In genomic region chr2:87470381-87471380, GRCh38 we compare ENCODE assay signal across 8 cellular contexts.
DNase-seq lines count a peak whose midpoint lies in the region; ATAC-seq and TF ChIP-seq lines count a peak whose summit lies in the region.
"Not testable (repeated sequence)": the region's sequence is repeated elsewhere in the genome, so short reads cannot be mapped to it uniquely, and the experiment has no call there.

No MANE protein-coding gene starts in this region.

- CTCF ChIA-PET in activated CD4-positive, alpha-beta T cell treated with anti-CD3 and anti-CD28 coated beads, Interleukin-2, amount 10 ng/mL, durations not matched to agents 7 days and 5 days (lab: Charles Lee) = not testable (repeated sequence)

- not testable (repeated sequence) for H3K27me3 Mint-ChIP-seq in activated CD4-positive, alpha-beta T cell treated with anti-CD3 and anti-CD28 coated beads, Interleukin-2, amount 10 ng/mL, durations not matched to agents 7 days and 5 days; naive B cell; stimulated activated memory B cell treated with anti-CD40 and anti-IgM and Interleukin-4, amounts not matched to agents 10 μg/mL and 1 μg/mL and 100 μg/mL, for 72 hours

- not testable (repeated sequence) for H3K36me3 Mint-ChIP-seq in activated CD4-positive, alpha-beta T cell treated with anti-CD3 and anti-CD28 coated beads, Interleukin-2, amount 10 ng/mL, durations not matched to agents 7 days and 5 days (ENCODE audit: low read depth); activated naive CD4-positive, alpha-beta T cell treated with anti-CD3 and anti-CD28 coated beads, Interleukin-2, amount 50 U/mL, for 72 hours; naive B cell; stimulated activated memory B cell treated with anti-CD40 and anti-IgM and Interleukin-4, amounts not matched to agents 10 μg/mL and 1 μg/mL and 100 μg/mL, for 72 hours

- POLR2A ChIA-PET in activated CD4-positive, alpha-beta T cell treated with anti-CD3 and anti-CD28 coated beads, Interleukin-2, amount 10 ng/mL, durations not matched to agents 7 days and 5 days (lab: Charles Lee) = not testable (repeated sequence)

- DNase-seq in activated CD4-positive, alpha-beta T cell treated with anti-CD3 and anti-CD28 coated beads, Interleukin-2, amount 10 ng/mL, durations not matched to agents 7 days and 5 days; naive B cell: not testable (repeated sequence)
- DNase-seq in activated naive CD4-positive, alpha-beta T cell treated with anti-CD3 and anti-CD28 coated beads, Interleukin-2, amount 50 U/mL, for 72 hours (ENCODE audit: low spot score in 2 of 2) = peak in 1 of 2 donors; percentile 73

- H3K4me3 ChIP-seq in GM12875 (ENCODE audit: low read depth, low read length) = not testable (repeated sequence)

- ATAC-seq in GM19351 (IDR thresholded peaks at IDR 0.05; ENCODE audit: unreplicated experiment) = peak; percentile 45
- ATAC-seq in HG02642 (IDR thresholded peaks at IDR 0.05; ENCODE audit: poor library complexity, unreplicated experiment) = peak; percentile 44
- peak; percentile 35 for ATAC-seq in HG03469 (IDR thresholded peaks at IDR 0.05; ENCODE audit: unreplicated experiment)
- peak; percentile 42 to 61 for ATAC-seq in activated naive CD4-positive, alpha-beta T cell treated with anti-CD3 and anti-CD28 coated beads, Interleukin-2, amount 50 U/mL, for 72 hours
- ATAC-seq in naive B cell (ENCODE audit: low read depth in 2 of 2) = not testable (repeated sequence)
- ATAC-seq in stimulated activated memory B cell treated with anti-CD40 and anti-IgM and Interleukin-4, amounts not matched to agents 10 μg/mL and 1 μg/mL and 100 μg/mL, for 72 hours = peak; percentile 66

- peaks cover 38% of the 10 kb centered on the region for H3K4me1 Mint-ChIP-seq in activated CD4-positive, alpha-beta T cell treated with anti-CD3 and anti-CD28 coated beads, Interleukin-2, amount 10 ng/mL, durations not matched to agents 7 days and 5 days
- peaks cover 6 to 33% (median 9%) of the 10 kb centered on the region in 3 donors for H3K4me1 Mint-ChIP-seq in naive B cell
- H3K4me1 Mint-ChIP-seq in stimulated activated memory B cell treated with anti-CD40 and anti-IgM and Interleukin-4, amounts not matched to agents 10 μg/mL and 1 μg/mL and 100 μg/mL, for 72 hours = peaks cover 40% of the 10 kb centered on the region

- H3K27ac Mint-ChIP-seq in activated CD4-positive, alpha-beta T cell treated with anti-CD3 and anti-CD28 coated beads, Interleukin-2, amount 10 ng/mL, durations not matched to agents 7 days and 5 days = peak overlapping the region; percentile 68
- peak overlapping the region; percentile 95 to 98 for H3K27ac Mint-ChIP-seq in activated naive CD4-positive, alpha-beta T cell treated with anti-CD3 and anti-CD28 coated beads, Interleukin-2, amount 50 U/mL, for 72 hours
- peak overlapping the region in 3 of 6 donors; percentile 56 to 86 (median 60) for H3K27ac Mint-ChIP-seq in naive B cell
- H3K27ac Mint-ChIP-seq in stimulated activated memory B cell treated with anti-CD40 and anti-IgM and Interleukin-4, amounts not matched to agents 10 μg/mL and 1 μg/mL and 100 μg/mL, for 72 hours = peak overlapping the region; percentile 99

- H3K9me3 Mint-ChIP-seq in activated CD4-positive, alpha-beta T cell treated with anti-CD3 and anti-CD28 coated beads, Interleukin-2, amount 10 ng/mL, durations not matched to agents 7 days and 5 days; activated naive CD4-positive, alpha-beta T cell treated with anti-CD3 and anti-CD28 coated beads, Interleukin-2, amount 50 U/mL, for 72 hours; naive B cell; stimulated activated memory B cell treated with anti-CD40 and anti-IgM and Interleukin-4, amounts not matched to agents 10 μg/mL and 1 μg/mL and 100 μg/mL, for 72 hours: not testable (repeated sequence)

- TF ChIP-seq CTCF in GM12875 (IDR thresholded peaks at IDR 0.05; ENCODE audit: borderline replicate concordance, insufficient read depth, low read depth, low read length) = 0 out of 2 replicates have a peak, but pooled peaks have one; percentile 19

- peak overlapping the region; percentile 38 for H3K4me3 Mint-ChIP-seq in activated CD4-positive, alpha-beta T cell treated with anti-CD3 and anti-CD28 coated beads, Interleukin-2, amount 10 ng/mL, durations not matched to agents 7 days and 5 days
- H3K4me3 Mint-ChIP-seq in naive B cell = peak overlapping the region in 7 of 8 donors; percentile 12 to 75 (median 47)
- H3K4me3 Mint-ChIP-seq in stimulated activated memory B cell treated with anti-CD40 and anti-IgM and Interleukin-4, amounts not matched to agents 10 μg/mL and 1 μg/mL and 100 μg/mL, for 72 hours = peak overlapping the region; percentile 89

Comparison
In these comparisons a context has a peak if more than half of its experiments do, and no peak if none do; other contexts are left out.
1. H3K4me3 Mint-ChIP-seq: peak in every context shown above with its lines; median percentile 89 in stimulated activated memory B cell treated with anti-CD40 and anti-IgM and Interleukin-4, amounts not matched to agents 10 μg/mL and 1 μg/mL and 100 μg/mL, for 72 hours; 47 in naive B cell; 38 in activated CD4-positive, alpha-beta T cell treated with anti-CD3 and anti-CD28 coated beads, Interleukin-2, amount 10 ng/mL, durations not matched to agents 7 days and 5 days.